1 cellular context compared by ENCODE assay signal in genomic region chr7:150570712-150571465, GRCh38.
TF ChIP-seq lines count a peak whose summit lies in the region.

No MANE protein-coding gene starts in this region.

TF ChIP-seq in K562, 482 proteins besides CTCF, POLR2A, EP300 and RAD21:
- TF ChIP-seq GTF2F1 (IDR thresholded peaks at IDR 0.05; ENCODE audit: low read depth, low read length) (no peak), ZNF431 (CRISPR knock-in tag; IDR thresholded peaks at IDR 0.05) (no peak), ZNF253 (CRISPR knock-in tag; conservative IDR thresholded peaks at IDR 0.05) (no peak), SIRT6 (IDR thresholded peaks at IDR 0.05; ENCODE audit: low read depth, low read length) (no peak), NFIC (IDR thresholded peaks at IDR 0.05) (no peak), ZNF134 (CRISPR knock-in tag; conservative IDR thresholded peaks at IDR 0.05) (peak; percentile 96), THRB (CRISPR knock-in tag; conservative IDR thresholded peaks at IDR 0.05) (no peak), RNF2 (IDR thresholded peaks at IDR 0.05) (no peak), NR2C1 (IDR thresholded peaks at IDR 0.05) (no peak), NR2C1 (tag; IDR thresholded peaks at IDR 0.05) (no peak), RBFOX2 (IDR thresholded peaks at IDR 0.05; ENCODE audit: low read depth, low read length) (no peak), SRF (CRISPR knock-in tag; IDR thresholded peaks at IDR 0.05) (peak in 1 of 2 experiments; percentile 25; a peak in 1 of 4 replicates), NUFIP1 (IDR thresholded peaks at IDR 0.05; ENCODE audit: partially characterized antibody) (no peak), TCF7 (IDR thresholded peaks at IDR 0.05; ENCODE audit: borderline replicate concordance) (no peak), RBM22 (IDR thresholded peaks at IDR 0.05; ENCODE audit: low read depth, low read length, poor library complexity, severe bottlenecking) (no peak), MYBL2 (IDR thresholded peaks at IDR 0.05; ENCODE audit: low read depth) (no peak), MYBL2 (CRISPR knock-in tag; IDR thresholded peaks at IDR 0.05; ENCODE audit: borderline replicate concordance) (no peak), DACH1 (IDR thresholded peaks at IDR 0.05; ENCODE audit: partially characterized antibody) (no peak), ZNF23 (CRISPR knock-in tag; IDR thresholded peaks at IDR 0.05) (no peak), ZNF384 (IDR thresholded peaks at IDR 0.05; ENCODE audit: low read depth, low read length) (no peak), MAZ (CRISPR knock-in tag; conservative IDR thresholded peaks at IDR 0.05 in 1 of 2, IDR thresholded peaks at IDR 0.05 in 1 of 2) (0 out of 4 replicates have a peak, but pooled peaks of 1 of the 2 experiments have one; percentile 31), MYC (IDR thresholded peaks at IDR 0.05; ENCODE audit: low read depth, low read length) (no peak), MYC (CRISPR knock-in tag; IDR thresholded peaks at IDR 0.05; ENCODE audit: borderline replicate concordance, low read depth) (no peak)
- TF ChIP-seq, protein P1, sequence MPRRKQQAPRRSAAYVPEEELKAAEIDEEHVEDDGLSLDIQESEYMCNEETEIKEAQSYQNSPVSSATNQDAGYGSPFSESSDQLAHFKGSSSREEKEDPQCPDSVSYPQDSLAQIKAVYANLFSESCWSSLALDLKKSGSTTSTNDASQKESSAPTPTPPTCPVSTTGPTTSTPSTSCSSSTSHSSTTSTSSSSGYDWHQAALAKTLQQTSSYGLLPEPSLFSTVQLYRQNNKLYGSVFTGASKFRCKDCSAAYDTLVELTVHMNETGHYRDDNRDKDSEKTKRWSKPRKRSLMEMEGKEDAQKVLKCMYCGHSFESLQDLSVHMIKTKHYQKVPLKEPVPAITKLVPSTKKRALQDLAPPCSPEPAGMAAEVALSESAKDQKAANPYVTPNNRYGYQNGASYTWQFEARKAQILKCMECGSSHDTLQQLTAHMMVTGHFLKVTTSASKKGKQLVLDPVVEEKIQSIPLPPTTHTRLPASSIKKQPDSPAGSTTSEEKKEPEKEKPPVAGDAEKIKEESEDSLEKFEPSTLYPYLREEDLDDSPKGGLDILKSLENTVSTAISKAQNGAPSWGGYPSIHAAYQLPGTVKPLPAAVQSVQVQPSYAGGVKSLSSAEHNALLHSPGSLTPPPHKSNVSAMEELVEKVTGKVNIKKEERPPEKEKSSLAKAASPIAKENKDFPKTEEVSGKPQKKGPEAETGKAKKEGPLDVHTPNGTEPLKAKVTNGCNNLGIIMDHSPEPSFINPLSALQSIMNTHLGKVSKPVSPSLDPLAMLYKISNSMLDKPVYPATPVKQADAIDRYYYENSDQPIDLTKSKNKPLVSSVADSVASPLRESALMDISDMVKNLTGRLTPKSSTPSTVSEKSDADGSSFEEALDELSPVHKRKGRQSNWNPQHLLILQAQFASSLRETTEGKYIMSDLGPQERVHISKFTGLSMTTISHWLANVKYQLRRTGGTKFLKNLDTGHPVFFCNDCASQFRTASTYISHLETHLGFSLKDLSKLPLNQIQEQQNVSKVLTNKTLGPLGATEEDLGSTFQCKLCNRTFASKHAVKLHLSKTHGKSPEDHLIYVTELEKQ (CRISPR knock-in tag; IDR thresholded peaks at IDR 0.05): no peak
- TF ChIP-seq, protein P2, sequence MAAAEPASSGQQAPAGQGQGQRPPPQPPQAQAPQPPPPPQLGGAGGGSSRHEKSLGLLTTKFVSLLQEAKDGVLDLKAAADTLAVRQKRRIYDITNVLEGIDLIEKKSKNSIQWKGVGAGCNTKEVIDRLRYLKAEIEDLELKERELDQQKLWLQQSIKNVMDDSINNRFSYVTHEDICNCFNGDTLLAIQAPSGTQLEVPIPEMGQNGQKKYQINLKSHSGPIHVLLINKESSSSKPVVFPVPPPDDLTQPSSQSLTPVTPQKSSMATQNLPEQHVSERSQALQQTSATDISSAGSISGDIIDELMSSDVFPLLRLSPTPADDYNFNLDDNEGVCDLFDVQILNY (CRISPR knock-in tag; IDR thresholded peaks at IDR 0.05): no peak
- TF ChIP-seq, protein P3, sequence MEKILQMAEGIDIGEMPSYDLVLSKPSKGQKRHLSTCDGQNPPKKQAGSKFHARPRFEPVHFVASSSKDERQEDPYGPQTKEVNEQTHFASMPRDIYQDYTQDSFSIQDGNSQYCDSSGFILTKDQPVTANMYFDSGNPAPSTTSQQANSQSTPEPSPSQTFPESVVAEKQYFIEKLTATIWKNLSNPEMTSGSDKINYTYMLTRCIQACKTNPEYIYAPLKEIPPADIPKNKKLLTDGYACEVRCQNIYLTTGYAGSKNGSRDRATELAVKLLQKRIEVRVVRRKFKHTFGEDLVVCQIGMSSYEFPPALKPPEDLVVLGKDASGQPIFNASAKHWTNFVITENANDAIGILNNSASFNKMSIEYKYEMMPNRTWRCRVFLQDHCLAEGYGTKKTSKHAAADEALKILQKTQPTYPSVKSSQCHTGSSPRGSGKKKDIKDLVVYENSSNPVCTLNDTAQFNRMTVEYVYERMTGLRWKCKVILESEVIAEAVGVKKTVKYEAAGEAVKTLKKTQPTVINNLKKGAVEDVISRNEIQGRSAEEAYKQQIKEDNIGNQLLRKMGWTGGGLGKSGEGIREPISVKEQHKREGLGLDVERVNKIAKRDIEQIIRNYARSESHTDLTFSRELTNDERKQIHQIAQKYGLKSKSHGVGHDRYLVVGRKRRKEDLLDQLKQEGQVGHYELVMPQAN (IDR thresholded peaks at IDR 0.05; ENCODE audit: borderline replicate concordance): no peak
- TF ChIP-seq, protein P4, sequence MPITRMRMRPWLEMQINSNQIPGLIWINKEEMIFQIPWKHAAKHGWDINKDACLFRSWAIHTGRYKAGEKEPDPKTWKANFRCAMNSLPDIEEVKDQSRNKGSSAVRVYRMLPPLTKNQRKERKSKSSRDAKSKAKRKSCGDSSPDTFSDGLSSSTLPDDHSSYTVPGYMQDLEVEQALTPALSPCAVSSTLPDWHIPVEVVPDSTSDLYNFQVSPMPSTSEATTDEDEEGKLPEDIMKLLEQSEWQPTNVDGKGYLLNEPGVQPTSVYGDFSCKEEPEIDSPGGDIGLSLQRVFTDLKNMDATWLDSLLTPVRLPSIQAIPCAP (CRISPR knock-in tag; IDR thresholded peaks at IDR 0.05; ENCODE audit: borderline replicate concordance): no peak
